22 cellular contexts compared by ENCODE assay signal in the genomic region with DNA sequence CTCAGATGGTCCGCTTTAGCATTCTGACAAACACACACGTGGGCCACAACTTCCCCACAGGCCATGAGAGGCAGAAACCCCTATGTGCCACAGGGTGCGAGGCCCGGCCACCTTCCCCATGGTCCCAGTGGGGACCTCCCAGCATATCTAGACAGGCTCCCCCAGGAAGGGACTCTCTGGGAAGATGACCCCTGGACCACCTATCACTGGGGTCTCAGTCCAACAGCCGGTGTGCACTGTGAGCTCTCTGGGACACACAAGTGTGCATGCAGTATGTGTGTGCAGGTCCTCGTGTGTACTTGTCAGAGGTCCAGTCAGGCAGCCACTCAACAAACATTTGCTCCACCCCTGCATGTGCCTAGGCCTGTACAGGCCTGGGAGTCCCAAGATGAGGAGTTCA. TPM values are rescaled to one million over a fixed set of nuclear protein-coding genes. Genes with fewer than 3 reads are reported as not detected.
DNase-seq lines count a peak whose midpoint lies in the region; ATAC-seq and TF ChIP-seq lines count a peak whose summit lies in the region.
"Had no signal": no experiment of that assay in that cellular context is flagged by ENCODE, and none has a peak within 500 bp of the region (broad histone marks: within the 10 kb centered on the region; RNA-seq: fewer than 3 reads in every experiment).

No MANE protein-coding gene starts in this region.

- H3K27me3 ChIP-seq in BE2C (no peaks in the 10 kb centered on the region), RWPE2 (ENCODE audit: insufficient read depth, poor library complexity, severe bottlenecking) (no peaks in the 10 kb centered on the region), lower lobe of right lung (ENCODE audit: low read depth) (no peaks in the 10 kb centered on the region), spleen (replicated peaks in 1 of 7) (peaks cover 0 to 25% (median 0%) of the 10 kb centered on the region in 7 donors), brain microvascular endothelial cell (replicated peaks) (no peaks in the 10 kb centered on the region)
- H3K27me3 ChIP-seq: SJSA1 had no signal

- H3K36me3 ChIP-seq in BE2C = no peaks in the 10 kb centered on the region; the same call in 1 of the 2 replicates
- H3K36me3 ChIP-seq in RWPE2 (ENCODE audit: low read depth) = no peaks in the 10 kb centered on the region
- no peaks in the 10 kb centered on the region for H3K36me3 ChIP-seq in lower lobe of right lung
- no peaks in the 10 kb centered on the region for H3K36me3 ChIP-seq in spleen
- no peaks in the 10 kb centered on the region for H3K36me3 ChIP-seq in brain microvascular endothelial cell (replicated peaks)
- H3K36me3 ChIP-seq: SJSA1 had no signal

- H3K4me1 ChIP-seq in BE2C = peaks cover 59% of the 10 kb centered on the region
- peaks cover 20% of the 10 kb centered on the region for H3K4me1 ChIP-seq in RWPE2 (ENCODE audit: insufficient read depth, poor library complexity, severe bottlenecking)
- H3K4me1 ChIP-seq in lower lobe of right lung = peaks cover 14% of the 10 kb centered on the region
- H3K4me1 ChIP-seq in spleen = peaks cover 0 to under 1% (median 0%) of the 10 kb centered on the region in 6 donors

- WGBS in spleen, 5 donors = 74 to 88% (median 85%) methylated on average over 3 to 6 of the region's 6 CpGs

- H3K9me3 ChIP-seq in BE2C (no peaks in the 10 kb centered on the region), RWPE2 (ENCODE audit: severe bottlenecking) (no peaks in the 10 kb centered on the region), lower lobe of right lung (peaks cover 5% of the 10 kb centered on the region), spleen (peaks cover 0 to 8% (median 3%) of the 10 kb centered on the region in 8 donors)
- H3K9me3 ChIP-seq: SJSA1 had no signal

- peak; percentile 2 for DNase-seq in BE2C
- peak; percentile 29 for DNase-seq in RWPE2 (ENCODE audit: low spot score)
- DNase-seq in lower lobe of right lung = peak; percentile 33
- DNase-seq in spleen = peak; percentile 48
- DNase-seq in brain microvascular endothelial cell = no peak
- no peak for DNase-seq in stimulated activated CD8-positive, alpha-beta memory T cell treated with anti-CD3 and anti-CD28 coated beads, Interleukin-4, amount 100 ng/mL, for 48 hours
- DNase-seq in NCI-H187 treated with DMSO at 0.1 percent for 48 hours (lab: John Stamatoyannopoulos, UW) = no peak
- DNase-seq: CD4-positive, CD25-positive, alpha-beta regulatory T cell; EL; GF-D8; GOT3; HCEC 1CT; KG1; NCI-H1092; NCI-H1436 treated with DMSO at 0.1 percent for 48 hours; NCI-H2029; NCI-H226; NCI-H524; NCI-H774; NK-92 treated with Interleukin-12 subunit alpha and Interleukin-12 subunit beta, amount 100 ng/mL, for 24 hours had no signal

- in situ Hi-C loops in brain microvascular endothelial cell (cut with HindIII; ENCODE audit: low pct_ligation_motif_present, low sequenced_read_pairs) = no loop called here

- no peak for TF ChIP-seq POLR2A in spleen (IDR thresholded peaks at IDR 0.05)

- H3K4me3 ChIP-seq in BE2C (ENCODE audit: low read depth, low read length) = no peak overlapping the region
- no peak overlapping the region for H3K4me3 ChIP-seq in RWPE2 (ENCODE audit: severe bottlenecking)
- H3K4me3 ChIP-seq in lower lobe of right lung = no peak overlapping the region
- no peak overlapping the region for H3K4me3 ChIP-seq in spleen
- no peak overlapping the region for H3K4me3 ChIP-seq in brain microvascular endothelial cell (ENCODE audit: low read depth, low read length)
- H3K4me3 ChIP-seq: SJSA1 had no signal

- H3K27ac ChIP-seq in RWPE2 (ENCODE audit: poor library complexity, severe bottlenecking) (peak overlapping the region; percentile 32), lower lobe of right lung (no peak overlapping the region), spleen (no peak overlapping the region), brain microvascular endothelial cell (no peak overlapping the region)
- H3K27ac ChIP-seq: SJSA1 had no signal

- ATAC-seq in RWPE2 (ENCODE audit: low read depth) (no peak), lower lobe of right lung (no peak)

- intact Hi-C loops in lower lobe of right lung (cut with DNase I) (no loop called here), spleen (cut with DNase I; ENCODE audit: low total_unique reads) (no loop called here)

- no peak for TF ChIP-seq CTCF in BE2C (IDR thresholded peaks at IDR 0.05; ENCODE audit: low read depth, low read length)
- TF ChIP-seq CTCF in RWPE2 (IDR thresholded peaks at IDR 0.05; ENCODE audit: poor library complexity, severe bottlenecking) = no peak
- TF ChIP-seq CTCF in lower lobe of right lung (IDR thresholded peaks at IDR 0.05) = no peak
- no peak for TF ChIP-seq CTCF in spleen (IDR thresholded peaks at IDR 0.05 in 8 of 11, conservative IDR thresholded peaks at IDR 0.05 in 3 of 11)
- TF ChIP-seq CTCF in brain microvascular endothelial cell (IDR thresholded peaks at IDR 0.05; ENCODE audit: low read depth, low read length, missing control alignments) = no peak

RNA-seq across cellular contexts. Expression of a gene that starts 18.7 kb away (rescaled TPM):
- polyA plus RNA-seq in BE2C (2012; ENCODE audit: insufficient read depth, insufficient read length, low read depth) = 55.8 TPM
- total RNA-seq in lower lobe of right lung (2.5 TPM), spleen (under 1 TPM in 4 of 7 donors, not detected in 3; 0.10 to 0.42 (median 0.17) TPM)
- under 1 TPM in 2 of 3 donors, not detected in 1; 0.06 to 0.18 TPM for polyA plus RNA-seq in spleen
- total RNA-seq: A673; CD4-positive, CD25-positive, alpha-beta regulatory T cell had no signal
- polyA plus RNA-seq: CD4-positive, CD25-positive, alpha-beta regulatory T cell had no signal

Comparison
In these comparisons a context has a peak if more than half of its experiments do, and no peak if none do; other contexts are left out.
1. DNase-seq: peak in BE2C (single experiment), RWPE2 (single experiment), lower lobe of right lung (single experiment) and spleen (single experiment); none in brain microvascular endothelial cell (single experiment), stimulated activated CD8-positive, alpha-beta memory T cell treated with anti-CD3 and anti-CD28 coated beads, Interleukin-4, amount 100 ng/mL, for 48 hours (single experiment) and NCI-H187 treated with DMSO at 0.1 percent for 48 hours (single experiment).